Comparison of ENCODE assay signal across 8 cellular contexts in genomic region chr12:80936642-80937390, GRCh38. TPM values are rescaled to one million over a fixed set of nuclear protein-coding genes. Genes with fewer than 3 reads are reported as not detected.
DNase-seq lines count a peak whose midpoint lies in the region; ATAC-seq and TF ChIP-seq lines count a peak whose summit lies in the region.

No MANE protein-coding gene starts in this region.

- TF ChIP-seq EP300 in suprapubic skin (IDR thresholded peaks at IDR 0.05), result no peak

- no peaks in the 10 kb centered on the region for H3K27me3 ChIP-seq in AG04450 (ENCODE audit: control insufficient read depth, insufficient read depth, low read length)
- peaks cover 0 to 27% of the 10 kb centered on the region in 2 donors for H3K27me3 ChIP-seq in left lung
- peaks cover 26% of the 10 kb centered on the region for H3K27me3 ChIP-seq in suprapubic skin

- CTCF ChIA-PET in AG04450 (lab: Charles Lee), result interaction anchor here (1.1 to 1.6 kb wide), 2 partner anchors 99 to 321 kb away, joined by 3 to 6 read pairs; no protein-coding TSS in a partner anchor

- WGBS in suprapubic skin, result 0% methylated on average over 3 of the region's 67 CpGs

- peak; percentile 64 for ATAC-seq in GM18511 (IDR thresholded peaks at IDR 0.05; ENCODE audit: unreplicated experiment)
- ATAC-seq in HG02840 (IDR thresholded peaks at IDR 0.05; ENCODE audit: low FRiP score, unreplicated experiment), result peak; percentile 55
- ATAC-seq in left lung, result peak; percentile 83

- TF ChIP-seq CTCF in AG04450 (IDR thresholded peaks at IDR 0.05; ENCODE audit: low read depth, low read length), result no peak
- no peak for TF ChIP-seq CTCF in coronary artery (IDR thresholded peaks at IDR 0.05)
- TF ChIP-seq CTCF in left lung (IDR thresholded peaks at IDR 0.05), result no peak
- TF ChIP-seq CTCF in suprapubic skin (IDR thresholded peaks at IDR 0.05), result no peak

- no peak for TF ChIP-seq POLR2A in suprapubic skin (IDR thresholded peaks at IDR 0.05)

- H3K27ac ChIP-seq in AG04450 (ENCODE audit: low read depth, low read length), result peak overlapping the region; percentile 63
- peak overlapping the region; percentile 51 to 65 for H3K27ac ChIP-seq in coronary artery
- H3K27ac ChIP-seq in left lung, result peak overlapping the region; percentile 70 to 96
- peak overlapping the region; percentile 59 for H3K27ac ChIP-seq in suprapubic skin

- POLR2A ChIA-PET in AG04450 (lab: Yijun Ruan, JAX), result no interaction called here

- peak overlapping the region; percentile 78 for H3K4me3 ChIP-seq in AG04450 (ENCODE audit: low read depth, low read length)
- peak overlapping the region; percentile 91 for H3K4me3 ChIP-seq in coronary artery
- H3K4me3 ChIP-seq in left lung, result peak overlapping the region; percentile 59 to 72
- H3K4me3 ChIP-seq in suprapubic skin, result peak overlapping the region; percentile 69

- H3K4me1 ChIP-seq in left lung, result peaks cover 0 to 3% of the 10 kb centered on the region in 2 donors
- peaks cover 16% of the 10 kb centered on the region for H3K4me1 ChIP-seq in suprapubic skin

- DNase-seq in AG04450 (ENCODE audit: low read depth, low spot score), result no peak
- peak; percentile 17 for DNase-seq in NCI-H226
- peak; percentile 66 for DNase-seq in coronary artery (ENCODE audit: low spot score)
- peak; percentile 53 to 91 for DNase-seq in left lung
- peak in 1 of 2 donors; percentile 80 for DNase-seq in suprapubic skin (ENCODE audit: low spot score in 2 of 2)
- DNase-seq in stimulated activated CD4-positive, alpha-beta T cell treated with anti-CD3 and anti-CD28 coated beads, Interleukin-2, amount 100 ng/mL, for 24 hours, result no peak

- H3K9me3 ChIP-seq in AG04450 (ENCODE audit: control insufficient read depth, insufficient read depth, low read length), result peaks cover 6% of the 10 kb centered on the region; the same call in 1 of the 2 replicates
- no peaks in the 10 kb centered on the region for H3K9me3 ChIP-seq in left lung
- H3K9me3 ChIP-seq in suprapubic skin, result no peaks in the 10 kb centered on the region

- no peaks in the 10 kb centered on the region for H3K36me3 ChIP-seq in left lung
- no peaks in the 10 kb centered on the region for H3K36me3 ChIP-seq in suprapubic skin

- intact Hi-C loops in left lung (cut with DNase I), result no loop called here

RNA-seq across cellular contexts. Expression of gene LIN7A, which starts 0.9 kb away (rescaled TPM):
- 8.1 and 10.4 TPM in 2 replicates for polyA plus RNA-seq in AG04450 (2011; rRNA removed)
- 14.9 and 17.2 TPM in 2 replicates for polyA minus RNA-seq in AG04450 (2011; rRNA and poly(A)+ RNA removed)
- 10 to 100 TPM in 1 of 2 donors, 1 to 10 TPM in 1; 9.9 to 11.7 TPM for total RNA-seq in left lung
- total RNA-seq in suprapubic skin, result 1 to 10 TPM in 2 of 4 donors, under 1 TPM in 2; 0.30 to 2.6 (median 0.81) TPM

Comparison
In these comparisons a context has a peak if more than half of its experiments do, and no peak if none do; other contexts are left out.
1. DNase-seq: peak in NCI-H226 (single experiment), coronary artery (single experiment) and left lung (2 of 2); none in AG04450 (single experiment) and stimulated activated CD4-positive, alpha-beta T cell treated with anti-CD3 and anti-CD28 coated beads, Interleukin-2, amount 100 ng/mL, for 24 hours (0 of 2).
2. Peak in every context shown above with its lines, with median percentiles within 50 percentile points of each other: H3K27ac ChIP-seq, H3K4me3 ChIP-seq and ATAC-seq.